1 cellular context compared by ENCODE assay signal in genomic region chr16:20904507-20905079, GRCh38.
TF ChIP-seq lines count a peak whose summit lies in the region.

No MANE protein-coding gene starts in this region.

TF ChIP-seq in K562, 482 proteins besides CTCF, POLR2A, EP300 and RAD21 (continued from another document and continues in another):
- 0 out of 4 replicates have a peak, but pooled peaks of 1 of the 2 experiments have one; percentile 49 for TF ChIP-seq ZNF318 (IDR thresholded peaks at IDR 0.05; ENCODE audit: borderline replicate concordance in 1 of 2, low read depth in 1 of 2)
- no peak for TF ChIP-seq RREB1 (CRISPR knock-in tag; IDR thresholded peaks at IDR 0.05)
- no peak for TF ChIP-seq TOE1 (IDR thresholded peaks at IDR 0.05; ENCODE audit: borderline replicate concordance)
- no peak for TF ChIP-seq TOE1 (CRISPR knock-in tag; IDR thresholded peaks at IDR 0.05; ENCODE audit: borderline replicate concordance, low read depth)
- no peak; the same call in 1 of the 2 replicates for TF ChIP-seq RNF2 (IDR thresholded peaks at IDR 0.05)
- no peak for TF ChIP-seq ZNF311 (CRISPR knock-in tag; IDR thresholded peaks at IDR 0.05)
- no peak for TF ChIP-seq JUNB (CRISPR knock-in tag; conservative IDR thresholded peaks at IDR 0.05)
- TF ChIP-seq SOX6 (IDR thresholded peaks at IDR 0.05), result peak; percentile 88
- no peak for TF ChIP-seq MAZ (CRISPR knock-in tag; conservative IDR thresholded peaks at IDR 0.05 in 1 of 2, IDR thresholded peaks at IDR 0.05 in 1 of 2)
- peak; percentile 26; the same call in 1 of the 2 replicates for TF ChIP-seq PKNOX1 (IDR thresholded peaks at IDR 0.05)
- no peak for TF ChIP-seq GATA2 (CRISPR knock-in tag; IDR thresholded peaks at IDR 0.05)
- no peak for TF ChIP-seq TRIM28 (IDR thresholded peaks at IDR 0.05)
- TF ChIP-seq ELF1 (tag; IDR thresholded peaks at IDR 0.05), result peak; percentile 77
- TF ChIP-seq MLLT1 (IDR thresholded peaks at IDR 0.05), result peak in 1 of 2 experiments; percentile 83; a peak in 2 of 4 replicates
- peak; percentile 29; the same call in 1 of the 2 replicates for TF ChIP-seq ESRRA (IDR thresholded peaks at IDR 0.05; ENCODE audit: borderline replicate concordance, low read depth)
- TF ChIP-seq NFE2 (IDR thresholded peaks at IDR 0.05; ENCODE audit: low read depth), result no peak
- no peak for TF ChIP-seq HMG20A (CRISPR knock-in tag; conservative IDR thresholded peaks at IDR 0.05)
- TF ChIP-seq KLF13 (tag; IDR thresholded peaks at IDR 0.05; ENCODE audit: borderline replicate concordance, low read depth), result no peak
- TF ChIP-seq ZNF12 (CRISPR knock-in tag; IDR thresholded peaks at IDR 0.05), result no peak
- TF ChIP-seq ZNF644 (tag; IDR thresholded peaks at IDR 0.05; ENCODE audit: low read depth), result no peak
- 0 out of 2 replicates have a peak, but pooled peaks have one; percentile 65 for TF ChIP-seq ELF2 (CRISPR knock-in tag; IDR thresholded peaks at IDR 0.05)
- TF ChIP-seq PBX2 (CRISPR knock-in tag; IDR thresholded peaks at IDR 0.05; ENCODE audit: low read depth), result no peak
- peak; percentile 6; the same call in 1 of the 2 replicates for TF ChIP-seq PBX2 (tag; conservative IDR thresholded peaks at IDR 0.05; ENCODE audit: low read depth)
- 0 out of 4 replicates have a peak, but pooled peaks of 1 of the 2 experiments have one; percentile 54 for TF ChIP-seq HDAC1 (IDR thresholded peaks at IDR 0.05)
- no peak for TF ChIP-seq MEF2A (IDR thresholded peaks at IDR 0.05; ENCODE audit: control insufficient read depth, low read depth, low read length)
- TF ChIP-seq CREM (IDR thresholded peaks at IDR 0.05; ENCODE audit: low read depth), result no peak
- peak; percentile 72; the same call in 1 of the 2 replicates for TF ChIP-seq MTA1 (IDR thresholded peaks at IDR 0.05; ENCODE audit: borderline replicate concordance)
- TF ChIP-seq E4F1 (CRISPR knock-in tag; IDR thresholded peaks at IDR 0.05; ENCODE audit: borderline replicate concordance), result no peak
- TF ChIP-seq KAT2B (IDR thresholded peaks at IDR 0.05; ENCODE audit: low read depth, low read length), result no peak
- TF ChIP-seq ZC3H8 (IDR thresholded peaks at IDR 0.05), result no peak
- no peak for TF ChIP-seq CEBPB (tag; IDR thresholded peaks at IDR 0.05)
- peak; percentile 50 for TF ChIP-seq BHLHE40 (IDR thresholded peaks at IDR 0.05; ENCODE audit: low read length)
- no peak for TF ChIP-seq COPS2 (conservative IDR thresholded peaks at IDR 0.05)
- no peak for TF ChIP-seq IRF9 (tag; IDR thresholded peaks at IDR 0.05)
